ENCODE assay signal across 1 cellular context in the genomic region with DNA sequence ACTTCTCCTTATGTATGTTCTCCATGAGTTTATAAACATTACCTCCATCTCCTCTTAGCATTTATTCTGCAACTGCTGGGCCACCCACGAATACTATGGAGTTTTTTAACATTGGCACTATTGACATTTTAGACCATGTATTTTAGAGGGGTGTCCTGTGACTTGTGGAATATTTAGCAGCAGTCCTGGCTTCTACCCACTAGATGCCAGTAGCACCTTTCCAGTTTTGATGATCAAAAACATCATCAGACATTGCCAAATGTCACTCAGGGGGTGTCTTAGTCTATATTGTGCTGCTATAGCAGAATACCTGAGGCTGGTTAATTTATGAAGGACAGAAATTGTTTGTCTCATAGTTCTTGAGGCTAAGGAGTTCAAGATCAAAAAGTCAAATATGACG.
TF ChIP-seq lines count a peak whose summit lies in the region.

No MANE protein-coding gene starts in this region.

TF ChIP-seq in SK-N-SH treated with all-trans-retinoic acid at 6 μM for 48 hours, 23 proteins besides CTCF, POLR2A, EP300 and RAD21 (continued from another document):
- TF ChIP-seq, protein P1, sequence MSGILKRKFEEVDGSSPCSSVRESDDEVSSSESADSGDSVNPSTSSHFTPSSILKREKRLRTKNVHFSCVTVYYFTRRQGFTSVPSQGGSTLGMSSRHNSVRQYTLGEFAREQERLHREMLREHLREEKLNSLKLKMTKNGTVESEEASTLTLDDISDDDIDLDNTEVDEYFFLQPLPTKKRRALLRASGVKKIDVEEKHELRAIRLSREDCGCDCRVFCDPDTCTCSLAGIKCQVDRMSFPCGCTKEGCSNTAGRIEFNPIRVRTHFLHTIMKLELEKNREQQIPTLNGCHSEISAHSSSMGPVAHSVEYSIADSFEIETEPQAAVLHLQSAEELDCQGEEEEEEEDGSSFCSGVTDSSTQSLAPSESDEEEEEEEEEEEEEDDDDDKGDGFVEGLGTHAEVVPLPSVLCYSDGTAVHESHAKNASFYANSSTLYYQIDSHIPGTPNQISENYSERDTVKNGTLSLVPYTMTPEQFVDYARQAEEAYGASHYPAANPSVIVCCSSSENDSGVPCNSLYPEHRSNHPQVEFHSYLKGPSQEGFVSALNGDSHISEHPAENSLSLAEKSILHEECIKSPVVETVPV (CRISPR knock-in tag; IDR thresholded peaks at IDR 0.05), result no peak
- no peak for TF ChIP-seq BACH2 (CRISPR knock-in tag; IDR thresholded peaks at IDR 0.05; ENCODE audit: borderline replicate concordance)
- TF ChIP-seq ARNTL (CRISPR knock-in tag; IDR thresholded peaks at IDR 0.05; ENCODE audit: borderline replicate concordance, low read depth), result no peak
- no peak for TF ChIP-seq ESRRG (CRISPR knock-in tag; IDR thresholded peaks at IDR 0.05)
- TF ChIP-seq ZC3H10 (CRISPR knock-in tag; IDR thresholded peaks at IDR 0.05), result no peak
